Comparison of ENCODE assay signal across 1 cellular context in the genomic region with DNA sequence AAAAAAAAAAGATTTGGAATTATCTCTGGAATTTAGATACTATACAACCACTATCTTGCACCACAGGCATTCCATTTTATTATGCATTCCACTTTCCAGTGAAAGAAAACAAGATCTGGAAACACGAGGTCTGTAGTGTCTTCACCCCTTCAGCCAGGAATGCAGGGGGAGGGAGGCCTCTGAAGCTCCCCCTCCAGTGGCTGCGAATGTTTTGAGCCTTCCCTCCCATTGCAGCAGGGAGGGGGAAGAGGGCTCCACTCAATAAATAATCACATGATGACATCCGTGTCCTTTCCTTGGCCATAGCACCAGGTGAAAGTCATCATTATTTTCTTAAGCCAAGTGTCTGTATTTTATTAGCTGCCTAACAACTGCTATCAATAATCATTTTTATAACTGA.
TF ChIP-seq lines count a peak whose summit lies in the region.

No MANE protein-coding gene starts in this region.

TF ChIP-seq in HEK293, 187 proteins besides CTCF, POLR2A, EP300 and RAD21 (continued from another document):
- TF ChIP-seq, protein P1, sequence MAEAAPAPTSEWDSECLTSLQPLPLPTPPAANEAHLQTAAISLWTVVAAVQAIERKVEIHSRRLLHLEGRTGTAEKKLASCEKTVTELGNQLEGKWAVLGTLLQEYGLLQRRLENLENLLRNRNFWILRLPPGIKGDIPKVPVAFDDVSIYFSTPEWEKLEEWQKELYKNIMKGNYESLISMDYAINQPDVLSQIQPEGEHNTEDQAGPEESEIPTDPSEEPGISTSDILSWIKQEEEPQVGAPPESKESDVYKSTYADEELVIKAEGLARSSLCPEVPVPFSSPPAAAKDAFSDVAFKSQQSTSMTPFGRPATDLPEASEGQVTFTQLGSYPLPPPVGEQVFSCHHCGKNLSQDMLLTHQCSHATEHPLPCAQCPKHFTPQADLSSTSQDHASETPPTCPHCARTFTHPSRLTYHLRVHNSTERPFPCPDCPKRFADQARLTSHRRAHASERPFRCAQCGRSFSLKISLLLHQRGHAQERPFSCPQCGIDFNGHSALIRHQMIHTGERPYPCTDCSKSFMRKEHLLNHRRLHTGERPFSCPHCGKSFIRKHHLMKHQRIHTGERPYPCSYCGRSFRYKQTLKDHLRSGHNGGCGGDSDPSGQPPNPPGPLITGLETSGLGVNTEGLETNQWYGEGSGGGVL (tag by site-specific recombination; IDR thresholded peaks at IDR 0.05) = peak; percentile 64; the same call in 1 of the 2 replicates
- TF ChIP-seq ZNF600 (tag by site-specific recombination; IDR thresholded peaks at IDR 0.05) (no peak), PRDM1 (tag by site-specific recombination; IDR thresholded peaks at IDR 0.05) (peak; percentile 38; the same call in 1 of the 2 replicates), ZNF707 (tag by site-specific recombination; IDR thresholded peaks at IDR 0.05) (no peak), ZNF548 (tag by site-specific recombination; IDR thresholded peaks at IDR 0.05) (no peak), SP2 (tag by site-specific recombination; IDR thresholded peaks at IDR 0.05) (no peak), ZNF350 (tag by site-specific recombination; IDR thresholded peaks at IDR 0.05) (no peak)
- TF ChIP-seq, protein P2, sequence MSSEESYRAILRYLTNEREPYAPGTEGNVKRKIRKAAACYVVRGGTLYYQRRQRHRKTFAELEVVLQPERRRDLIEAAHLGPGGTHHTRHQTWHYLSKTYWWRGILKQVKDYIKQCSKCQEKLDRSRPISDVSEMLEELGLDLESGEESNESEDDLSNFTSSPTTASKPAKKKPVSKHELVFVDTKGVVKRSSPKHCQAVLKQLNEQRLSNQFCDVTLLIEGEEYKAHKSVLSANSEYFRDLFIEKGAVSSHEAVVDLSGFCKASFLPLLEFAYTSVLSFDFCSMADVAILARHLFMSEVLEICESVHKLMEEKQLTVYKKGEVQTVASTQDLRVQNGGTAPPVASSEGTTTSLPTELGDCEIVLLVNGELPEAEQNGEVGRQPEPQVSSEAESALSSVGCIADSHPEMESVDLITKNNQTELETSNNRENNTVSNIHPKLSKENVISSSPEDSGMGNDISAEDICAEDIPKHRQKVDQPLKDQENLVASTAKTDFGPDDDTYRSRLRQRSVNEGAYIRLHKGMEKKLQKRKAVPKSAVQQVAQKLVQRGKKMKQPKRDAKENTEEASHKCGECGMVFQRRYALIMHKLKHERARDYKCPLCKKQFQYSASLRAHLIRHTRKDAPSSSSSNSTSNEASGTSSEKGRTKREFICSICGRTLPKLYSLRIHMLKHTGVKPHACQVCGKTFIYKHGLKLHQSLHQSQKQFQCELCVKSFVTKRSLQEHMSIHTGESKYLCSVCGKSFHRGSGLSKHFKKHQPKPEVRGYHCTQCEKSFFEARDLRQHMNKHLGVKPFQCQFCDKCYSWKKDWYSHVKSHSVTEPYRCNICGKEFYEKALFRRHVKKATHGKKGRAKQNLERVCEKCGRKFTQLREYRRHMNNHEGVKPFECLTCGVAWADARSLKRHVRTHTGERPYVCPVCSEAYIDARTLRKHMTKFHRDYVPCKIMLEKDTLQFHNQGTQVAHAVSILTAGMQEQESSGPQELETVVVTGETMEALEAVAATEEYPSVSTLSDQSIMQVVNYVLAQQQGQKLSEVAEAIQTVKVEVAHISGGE (tag by site-specific recombination; conservative IDR thresholded peaks at IDR 0.05; ENCODE audit: low read depth) = no peak
